9 cellular contexts compared by ENCODE assay signal in genomic region chr2:136375017-136375901, GRCh38.
A peak's percentile ranks its signal among the peaks of the same experiment; 100 is the strongest.
DNase-seq lines count a peak whose midpoint lies in the region; ATAC-seq, FAIRE-seq and TF ChIP-seq lines count a peak whose summit lies in the region.
"Had no signal": no experiment of that assay in that cellular context is flagged by ENCODE, and none has a peak within 500 bp of the region (broad histone marks: within the 10 kb centered on the region; RNA-seq: fewer than 3 reads in every experiment).

No MANE protein-coding gene starts in this region.

- H3K4me1 ChIP-seq in keratinocyte (ENCODE audit: control insufficient read depth, extremely low read depth, insufficient read depth, low read length), result peaks cover 9% of the 10 kb centered on the region
- H3K4me1 ChIP-seq in testis, result no peaks in the 10 kb centered on the region
- no peaks in the 10 kb centered on the region for H3K4me1 ChIP-seq in transverse colon
- H3K4me1 ChIP-seq: HAP-1 had no signal

- dilution Hi-C loops in keratinocyte (cut with MboI; ENCODE audit: extremely low pct_ligation_motif_present, low sequenced_read_pairs), result no loop called here

- no peak overlapping the region for H3K9ac ChIP-seq in keratinocyte (ENCODE audit: control insufficient read depth, extremely low read depth, insufficient read depth, low read length)

- intact Hi-C loops in testis (cut with DNase I; ENCODE audit: low total_unique reads), result no loop called here
- intact Hi-C loops in transverse colon (cut with DNase I; ENCODE audit: low total_unique reads), result loop anchor here (5.0 kb wide), 1 partner anchor 463 kb away; no protein-coding TSS in a partner anchor

- TF ChIP-seq EP300 in transverse colon (IDR thresholded peaks at IDR 0.05; ENCODE audit: low read depth), result no peak

- ATAC-seq in GM21786 (IDR thresholded peaks at IDR 0.05; ENCODE audit: unreplicated experiment), result peak; percentile 45
- ATAC-seq in HG03097 (IDR thresholded peaks at IDR 0.05; ENCODE audit: low FRiP score, unreplicated experiment), result no peak

- H3K4me3 ChIP-seq in keratinocyte (ENCODE audit: control insufficient read depth in 2 of 3, extremely low read depth in 1 of 3, insufficient read depth in 2 of 3, low read depth in 1 of 3, low read length in 3 of 3) (no peak overlapping the region), testis (no peak overlapping the region), transverse colon (no peak overlapping the region)
- H3K4me3 ChIP-seq: HAP-1 had no signal

- FAIRE-seq in keratinocyte (lab: Jason Lieb, UNC), result no peak

- DNase-seq in NCI-H146 (lab: John Stamatoyannopoulos, UW) (peak; percentile 18), NCI-H146 treated with DMSO at 0.1 percent for 48 hours (lab: John Stamatoyannopoulos, UW; ENCODE audit: unreplicated experiment) (no peak), NCI-H1105 (lab: John Stamatoyannopoulos, UW) (peak; percentile 14), keratinocyte (ENCODE audit: low read depth, low spot score) (no peak), testis (no peak), transverse colon (no peak)

- in situ Hi-C loops in transverse colon (cut with MboI; ENCODE audit: low pct_ligation_motif_present in 1 of 4, low pct_unique_long_range_greater_than_20kb in 1 of 4, low sequenced_read_pairs in 3 of 4), result no loop called here

- no peaks in the 10 kb centered on the region for H3K27me3 ChIP-seq in keratinocyte (ENCODE audit: control insufficient read depth, extremely low read depth, insufficient read depth, low read length)
- H3K27me3 ChIP-seq in testis, result no peaks in the 10 kb centered on the region
- H3K27me3 ChIP-seq in transverse colon, result no peaks in the 10 kb centered on the region

- H3K36me3 ChIP-seq in keratinocyte (ENCODE audit: control insufficient read depth in 2 of 2, extremely low read depth in 1 of 2, insufficient read depth in 2 of 2, low read length in 2 of 2) (no peaks in the 10 kb centered on the region), testis (ENCODE audit: low read depth, missing control alignments) (no peaks in the 10 kb centered on the region), transverse colon (no peaks in the 10 kb centered on the region)
- H3K36me3 ChIP-seq: HAP-1 had no signal

- H3K27ac ChIP-seq in keratinocyte (ENCODE audit: control insufficient read depth, insufficient read depth, low read length) (no peak overlapping the region), testis (no peak overlapping the region), transverse colon (no peak overlapping the region)

- H3K79me2 ChIP-seq in keratinocyte (ENCODE audit: control insufficient read depth, insufficient read depth, low read length), result no peaks in the 10 kb centered on the region

- H4K20me1 ChIP-seq in keratinocyte (ENCODE audit: control insufficient read depth, extremely low read depth, insufficient read depth, low read length), result no peaks in the 10 kb centered on the region

- no peaks in the 10 kb centered on the region for H3K9me1 ChIP-seq in keratinocyte (ENCODE audit: control insufficient read depth, extremely low read depth, insufficient read depth, low read length)

- peak overlapping the region; percentile 32 for H2AFZ ChIP-seq in keratinocyte (ENCODE audit: control insufficient read depth, low read length)

- WGBS in testis, 2 donors, result 86 to 95% methylated on average over 5 of the region's 5 CpGs
- 73 to 77% methylated on average over 5 of the region's 5 CpGs for WGBS in transverse colon (ENCODE audit: low coverage in 1 of 2), 2 donors

- TF ChIP-seq POLR2A in testis (IDR thresholded peaks at IDR 0.05) (no peak), transverse colon (IDR thresholded peaks at IDR 0.05) (no peak)

- H3K9me3 ChIP-seq in keratinocyte (ENCODE audit: control insufficient read depth, low read depth, low read length) (no peaks in the 10 kb centered on the region), testis (no peaks in the 10 kb centered on the region), transverse colon (no peaks in the 10 kb centered on the region)
- H3K9me3 ChIP-seq: HAP-1 had no signal

- no peak for TF ChIP-seq CTCF in keratinocyte (optimal IDR thresholded peaks at IDR 0.05 in 1 of 3, IDR thresholded peaks at IDR 0.05 in 1 of 3, conservative IDR thresholded peaks at IDR 0.05 in 1 of 3; ENCODE audit: extremely low read depth in 1 of 3, insufficient read depth in 2 of 3, low read length in 3 of 3)
- no peak for TF ChIP-seq CTCF in testis (IDR thresholded peaks at IDR 0.05)
- TF ChIP-seq CTCF in transverse colon (IDR thresholded peaks at IDR 0.05), result no peak

- H3K4me2 ChIP-seq in keratinocyte (ENCODE audit: control insufficient read depth, extremely low read depth, insufficient read depth, low read depth, low read length), result no peak overlapping the region

Comparison
In these comparisons a context has a peak if more than half of its experiments do, and no peak if none do; other contexts are left out.
1. DNase-seq: peak in NCI-H146 (single experiment) and NCI-H1105 (single experiment); none in NCI-H146 treated with DMSO at 0.1 percent for 48 hours (single experiment), keratinocyte (single experiment), testis (single experiment) and transverse colon (single experiment).